In genomic region chr9:130042931-130043653, GRCh38 we compare ENCODE assay signal across 7 cellular contexts. TPM values are rescaled to one million over a fixed set of nuclear protein-coding genes. Genes with fewer than 3 reads are reported as not detected.
DNase-seq lines count a peak whose midpoint lies in the region; ATAC-seq and TF ChIP-seq lines count a peak whose summit lies in the region.

Gene FNBP1 (minus strand): TSS chr9:130043189. CDS start chr9:130042975, 214 bp downstream.

- CTCF ChIA-PET in activated CD8-positive, alpha-beta memory T cell treated with anti-CD3 and anti-CD28 coated beads for 36 hours (lab: Charles Lee) = interaction anchor here (1.0 to 1.7 kb wide), 2 partner anchors 14 to 45 kb away, joined by 3 to 5 read pairs; no protein-coding TSS in a partner anchor

- no peak for TF ChIP-seq CTCF in GM12875 (IDR thresholded peaks at IDR 0.05; ENCODE audit: borderline replicate concordance, insufficient read depth, low read depth, low read length)

- peak; percentile 86 for DNase-seq in NCI-H748 (lab: John Stamatoyannopoulos, UW; ENCODE audit: unreplicated experiment)
- peak; percentile 62 for DNase-seq in effector CD8-positive, alpha-beta T cell (lab: John Stamatoyannopoulos, UW)
- DNase-seq in lung microvascular endothelial cell (ENCODE audit: low read depth in 2 of 2) = peak; percentile 80 to 87
- peak; percentile 58 to 81 (median 64) for DNase-seq in stimulated activated CD4-positive, alpha-beta T cell treated with anti-CD3 and anti-CD28 coated beads, TNF-alpha, amount 100 ng/mL, for 24 hours (ENCODE audit: low read depth in 3 of 3)

- H3K4me3 ChIP-seq in GM12875 (ENCODE audit: low read depth, low read length) = peak within 1 kb of the TSS; percentile 96

- POLR2A ChIA-PET in activated CD8-positive, alpha-beta memory T cell treated with anti-CD3 and anti-CD28 coated beads for 36 hours (lab: Charles Lee) = interaction anchor here (0.5 to 7.5 kb wide), 11 partner anchors 8 to 158 kb away, joined by 3 to 57 read pairs (median 5); partner anchors contain the start of gene GPR107

- peak; percentile 44 for ATAC-seq in HG03045 (IDR thresholded peaks at IDR 0.05; ENCODE audit: unreplicated experiment)

RNA-seq across cellular contexts. Expression of gene FNBP1, which starts in this region (rescaled TPM):
- 100 to 1,000 TPM; 205 to 207 TPM for total RNA-seq in activated CD8-positive, alpha-beta memory T cell treated with anti-CD3 and anti-CD28 coated beads for 36 hours
- 30.3 and 51.2 TPM in 2 replicates for total RNA-seq in lung microvascular endothelial cell

Comparison
In these comparisons a context has a peak if more than half of its experiments do, and no peak if none do; other contexts are left out.
1. Peak in every context shown above with its lines: DNase-seq, ATAC-seq and H3K4me3 ChIP-seq.